16 cellular contexts compared by ENCODE assay signal in genomic region chr11:11436715-11437313, GRCh38.
DNase-seq lines count a peak whose midpoint lies in the region; ATAC-seq and TF ChIP-seq lines count a peak whose summit lies in the region.
"Had no signal": no experiment of that assay in that cellular context is flagged by ENCODE, and none has a peak within 500 bp of the region (broad histone marks: within the 10 kb centered on the region; RNA-seq: fewer than 3 reads in every experiment).

No MANE protein-coding gene starts in this region.

- no peak overlapping the region for H3K23ac ChIP-seq in neuronal stem cell (ENCODE audit: low read depth, low read length, poor library complexity)

- no peak overlapping the region for H3K9ac ChIP-seq in neuronal stem cell (ENCODE audit: low read depth, low read length, poor library complexity)
- H3K9ac ChIP-seq: BLaER1, KMS-11 had no signal

- H3K79me1 ChIP-seq in neuronal stem cell (ENCODE audit: low read depth, low read length), result no peaks in the 10 kb centered on the region

- no peak overlapping the region for H2BK15ac ChIP-seq in neuronal stem cell (ENCODE audit: low read length)

- no peaks in the 10 kb centered on the region for H3K36me3 Mint-ChIP-seq in activated naive CD8-positive, alpha-beta T cell treated with anti-CD3 and anti-CD28 coated beads, Interleukin-2, amount 50 U/mL, for 24 hours (ENCODE audit: low read depth)
- H3K36me3 Mint-ChIP-seq: CD8-positive, alpha-beta memory T cell had no signal

- intact Hi-C loops in Right ventricle myocardium inferior (cut with DNase I) (no loop called here), cardiac septum (cut with DNase I) (no loop called here), aorta (cut with DNase I) (no loop called here)

- DNase-seq in Right ventricle myocardium inferior (ENCODE audit: missing footprints) (no peak), cardiac septum (ENCODE audit: low spot score) (no peak), right atrium auricular region (ENCODE audit: low spot score) (no peak), neuronal stem cell (ENCODE audit: low spot score) (no peak), aorta (no peak), NCI-H1694 (lab: John Stamatoyannopoulos, UW) (no peak), NK-92 (lab: John Stamatoyannopoulos, UW; ENCODE audit: unreplicated experiment) (no peak)
- no peak for DNase-seq in activated naive CD8-positive, alpha-beta T cell treated with anti-CD3 and anti-CD28 coated beads, Interleukin-2, amount 50 U/mL, for 24 hours
- DNase-seq: CD8-positive, alpha-beta memory T cell; DND-41; NCI-H1092; NCI-H446 treated with DMSO at 0.1 percent for 48 hours; NCI-H748 treated with DMSO at 0.1 percent for 48 hours had no signal

- H3K9me3 ChIP-seq in right atrium auricular region (no peaks in the 10 kb centered on the region), neuronal stem cell (replicated peaks in 1 of 2; ENCODE audit: control insufficient read depth in 2 of 2, insufficient read depth in 1 of 2, low read depth in 1 of 2, low read length in 2 of 2) (no peaks in the 10 kb centered on the region), aorta (ENCODE audit: control insufficient read depth, low read length) (no peaks in the 10 kb centered on the region)
- H3K9me3 ChIP-seq: BLaER1 had no signal

- no peak overlapping the region for H2AK5ac ChIP-seq in neuronal stem cell (ENCODE audit: low read depth, low read length)

- no CpG with 5 or more reads among the region's 10 CpGs for WGBS in neuronal stem cell (ENCODE audit: extremely low coverage in 2 of 2, insufficient read length in 2 of 2, insufficient replicate concordance in 1 of 2), 2 donors
- 33 to 35% methylated on average over 10 of the region's 10 CpGs for WGBS in aorta, 2 donors

- ATAC-seq in Right ventricle myocardium inferior, result peak; percentile 81
- peak; percentile 15 for ATAC-seq in aorta (ENCODE audit: low FRiP score)
- ATAC-seq in activated naive CD8-positive, alpha-beta T cell treated with anti-CD3 and anti-CD28 coated beads, Interleukin-2, amount 50 U/mL, for 24 hours, result no peak

- no peak overlapping the region for H2BK5ac ChIP-seq in neuronal stem cell (ENCODE audit: low read length)

- no peak overlapping the region for H3K14ac ChIP-seq in neuronal stem cell (ENCODE audit: low read length)

- no peak overlapping the region for H3K4ac ChIP-seq in neuronal stem cell (ENCODE audit: low read length)

- no peak overlapping the region for H3K4me2 ChIP-seq in neuronal stem cell (ENCODE audit: insufficient read depth, low read length, poor library complexity, severe bottlenecking)
- H3K4me2 ChIP-seq: BLaER1, KMS-11 had no signal

- peaks cover 5% of the 10 kb centered on the region for H3K27me3 Mint-ChIP-seq in activated naive CD8-positive, alpha-beta T cell treated with anti-CD3 and anti-CD28 coated beads, Interleukin-2, amount 50 U/mL, for 24 hours

- no peak overlapping the region for H3K27ac Mint-ChIP-seq in activated naive CD8-positive, alpha-beta T cell treated with anti-CD3 and anti-CD28 coated beads, Interleukin-2, amount 50 U/mL, for 24 hours
- H3K27ac Mint-ChIP-seq: CD8-positive, alpha-beta memory T cell had no signal

- no peaks in the 10 kb centered on the region for H3K4me1 Mint-ChIP-seq in activated naive CD8-positive, alpha-beta T cell treated with anti-CD3 and anti-CD28 coated beads, Interleukin-2, amount 50 U/mL, for 24 hours
- H3K4me1 Mint-ChIP-seq: CD8-positive, alpha-beta memory T cell had no signal

- H3K27me3 ChIP-seq in right atrium auricular region (no peaks in the 10 kb centered on the region), neuronal stem cell (ENCODE audit: control insufficient read depth in 3 of 3, insufficient read depth in 3 of 3, low read depth in 1 of 3, low read length in 3 of 3) (no peaks in the 10 kb centered on the region), aorta (ENCODE audit: control insufficient read depth in 1 of 2, insufficient read depth in 2 of 2, low read length in 1 of 2) (no peaks in the 10 kb centered on the region)

- H2AFZ ChIP-seq in neuronal stem cell (ENCODE audit: low read length), result no peak overlapping the region

- H3K4me3 ChIP-seq in right atrium auricular region (no peak overlapping the region), neuronal stem cell (ENCODE audit: low read length in 2 of 2) (no peak overlapping the region), aorta (ENCODE audit: low read length in 2 of 2) (no peak overlapping the region)
- H3K4me3 ChIP-seq: BLaER1 had no signal

- no peaks in the 10 kb centered on the region for H3K9me3 Mint-ChIP-seq in activated naive CD8-positive, alpha-beta T cell treated with anti-CD3 and anti-CD28 coated beads, Interleukin-2, amount 50 U/mL, for 24 hours

- TF ChIP-seq CTCF in right atrium auricular region (IDR thresholded peaks at IDR 0.05), result no peak

- H4K91ac ChIP-seq in neuronal stem cell (ENCODE audit: low read depth, low read length, poor library complexity), result no peak overlapping the region

- no peak overlapping the region for H2BK120ac ChIP-seq in neuronal stem cell (ENCODE audit: low read depth, low read length)

- H4K8ac ChIP-seq in neuronal stem cell (ENCODE audit: low read depth, low read length), result no peak overlapping the region

- H3K27ac ChIP-seq in right atrium auricular region (peak overlapping the region; percentile 24 to 46), neuronal stem cell (replicated peaks; ENCODE audit: low read length) (no peak overlapping the region), aorta (ENCODE audit: low read depth in 1 of 2, low read length in 2 of 2) (no peak overlapping the region)
- H3K27ac ChIP-seq: 22Rv1, BLaER1, KMS-11 had no signal

- peak overlapping the region; percentile 22 for H3K18ac ChIP-seq in neuronal stem cell (ENCODE audit: low read length)

- H3K36me3 ChIP-seq in right atrium auricular region (no peaks in the 10 kb centered on the region), neuronal stem cell (replicated peaks in 1 of 2; ENCODE audit: control insufficient read depth in 2 of 2, insufficient read depth in 2 of 2, low read length in 2 of 2) (no peaks in the 10 kb centered on the region), aorta (ENCODE audit: control insufficient read depth in 1 of 2, insufficient read depth in 2 of 2, low read length in 1 of 2) (peaks cover 0 to 3% of the 10 kb centered on the region in 2 donors)
- H3K36me3 ChIP-seq: BLaER1 had no signal

- no peak overlapping the region for H3K4me3 Mint-ChIP-seq in activated naive CD8-positive, alpha-beta T cell treated with anti-CD3 and anti-CD28 coated beads, Interleukin-2, amount 50 U/mL, for 24 hours
- H3K4me3 Mint-ChIP-seq: CD8-positive, alpha-beta memory T cell had no signal

- H3K4me1 ChIP-seq in right atrium auricular region, result peaks cover 0 to 20% of the 10 kb centered on the region in 2 donors
- peaks cover 0 to 22% of the 10 kb centered on the region in 2 donors for H3K4me1 ChIP-seq in neuronal stem cell (ENCODE audit: control insufficient read depth in 2 of 2, insufficient read depth in 1 of 2, low read depth in 1 of 2, low read length in 2 of 2)
- no peaks in the 10 kb centered on the region for H3K4me1 ChIP-seq in aorta (ENCODE audit: control insufficient read depth in 1 of 2, insufficient read depth in 2 of 2, low read length in 2 of 2)
- H3K4me1 ChIP-seq: BLaER1 had no signal

- H2BK12ac ChIP-seq in neuronal stem cell (ENCODE audit: low read length), result no peak overlapping the region

Comparison
In these comparisons a context has a peak if more than half of its experiments do, and no peak if none do; other contexts are left out.
1. H3K27ac ChIP-seq: peak in right atrium auricular region (2 of 2); none in neuronal stem cell (single experiment) and aorta (0 of 2).